Comparison of ENCODE assay signal across 2 cellular contexts in genomic region chr20:58239216-58239615, GRCh38.
TF ChIP-seq lines count a peak whose summit lies in the region.

No MANE protein-coding gene starts in this region.

TF ChIP-seq in HepG2, 621 proteins besides CTCF, POLR2A, EP300 and RAD21 (continued from another document):
- TF ChIP-seq CENPBD1 (CRISPR knock-in tag; IDR thresholded peaks at IDR 0.05; ENCODE audit: borderline replicate concordance, low read depth) (no peak), ZNF766 (CRISPR knock-in tag; IDR thresholded peaks at IDR 0.05; ENCODE audit: borderline replicate concordance) (no peak), ZC3H13 (CRISPR knock-in tag; IDR thresholded peaks at IDR 0.05) (no peak), NR0B2 (CRISPR knock-in tag; IDR thresholded peaks at IDR 0.05) (no peak), ZFP1 (CRISPR knock-in tag; IDR thresholded peaks at IDR 0.05) (no peak), ZSCAN30 (CRISPR knock-in tag; IDR thresholded peaks at IDR 0.05) (no peak), ZBTB43 (CRISPR knock-in tag; conservative IDR thresholded peaks at IDR 0.05) (no peak), MLLT10 (CRISPR knock-in tag; IDR thresholded peaks at IDR 0.05) (no peak), ZNF451 (CRISPR knock-in tag; IDR thresholded peaks at IDR 0.05) (no peak), SRSF4 (IDR thresholded peaks at IDR 0.05; ENCODE audit: low read depth, low read length, poor library complexity, severe bottlenecking) (no peak)
TF ChIP-seq in HepG2: peak in this region for 0.

TF ChIP-seq in SK-N-SH treated with all-trans-retinoic acid at 6 μM for 48 hours, 23 proteins besides CTCF, POLR2A, EP300 and RAD21 (continued from another document):
- no peak for TF ChIP-seq CSRNP3 (CRISPR knock-in tag; IDR thresholded peaks at IDR 0.05)
- no peak for TF ChIP-seq TOX (CRISPR knock-in tag; IDR thresholded peaks at IDR 0.05; ENCODE audit: borderline replicate concordance)
- TF ChIP-seq ZFP30 (CRISPR knock-in tag; IDR thresholded peaks at IDR 0.05), result no peak
- TF ChIP-seq PATZ1 (CRISPR knock-in tag; IDR thresholded peaks at IDR 0.05; ENCODE audit: borderline replicate concordance), result no peak
TF ChIP-seq in SK-N-SH treated with all-trans-retinoic acid at 6 μM for 48 hours: peak in this region for 0.
